ENCODE assay signal across 5 cellular contexts in genomic region chr1:152308758-152309157, GRCh38. TPM values are rescaled to one million over a fixed set of nuclear protein-coding genes. Genes with fewer than 3 reads are reported as not detected.
"Had no signal": no experiment of that assay in that cellular context is flagged by ENCODE, and none has a peak within 500 bp of the region (broad histone marks: within the 10 kb centered on the region; RNA-seq: fewer than 3 reads in every experiment).

No MANE protein-coding gene starts in this region.

RNA-seq across cellular contexts. Expression of gene FLG, which starts 16.3 kb away (rescaled TPM):
- total RNA-seq: H1, H9, HT-29, IMR-90 had no signal

RNA-seq across cellular contexts. Expression of gene FLG2, which starts 51.0 kb away (rescaled TPM):
- total RNA-seq: GM23338, H1, H9, HT-29, IMR-90 had no signal
